ENCODE assay signal across 1 cellular context in genomic region chr7:26197153-26198115, GRCh38.
TF ChIP-seq lines count a peak whose summit lies in the region.

No MANE protein-coding gene starts in this region.

TF ChIP-seq in SK-N-SH treated with all-trans-retinoic acid at 6 μM for 48 hours, 23 proteins besides CTCF, POLR2A, EP300 and RAD21 (continued from another document):
- no peak for TF ChIP-seq PPARA (CRISPR knock-in tag; IDR thresholded peaks at IDR 0.05; ENCODE audit: borderline replicate concordance)
- no peak for TF ChIP-seq TOX (CRISPR knock-in tag; IDR thresholded peaks at IDR 0.05; ENCODE audit: borderline replicate concordance)
- TF ChIP-seq ZNF8 (CRISPR knock-in tag; IDR thresholded peaks at IDR 0.05), result no peak
- no peak for TF ChIP-seq RARB (CRISPR knock-in tag; IDR thresholded peaks at IDR 0.05)
- TF ChIP-seq OSR1 (CRISPR knock-in tag; IDR thresholded peaks at IDR 0.05), result no peak
- TF ChIP-seq ZFP30 (CRISPR knock-in tag; IDR thresholded peaks at IDR 0.05), result no peak
- TF ChIP-seq SNAI2 (CRISPR knock-in tag; IDR thresholded peaks at IDR 0.05), result no peak
- no peak for TF ChIP-seq ESRRG (CRISPR knock-in tag; IDR thresholded peaks at IDR 0.05)
- no peak for TF ChIP-seq TCF4 (CRISPR knock-in tag; IDR thresholded peaks at IDR 0.05; ENCODE audit: borderline replicate concordance)
- TF ChIP-seq POU6F1 (CRISPR knock-in tag; IDR thresholded peaks at IDR 0.05; ENCODE audit: borderline replicate concordance, low read depth), result no peak
